ENCODE assay signal across 8 cellular contexts in genomic region chrX:119502727-119503483, GRCh38. TPM values are rescaled to one million over a fixed set of nuclear protein-coding genes. Genes with fewer than 3 reads are reported as not detected.
A peak's percentile ranks its signal among the peaks of the same experiment; 100 is the strongest.
DNase-seq lines count a peak whose midpoint lies in the region; ATAC-seq and TF ChIP-seq lines count a peak whose summit lies in the region.

No MANE protein-coding gene starts in this region.

- WGBS in adrenal gland, 4 donors, result 30 to 71% (median 46%) methylated on average over 2 to 11 of the region's 11 CpGs
- 22% methylated on average over 5 of the region's 11 CpGs for WGBS in mesenchymal stem cell

- intact Hi-C loops in adrenal gland (cut with DNase I), result no loop called here

- no peaks in the 10 kb centered on the region for H3K36me3 Mint-ChIP-seq in CD4-positive, CD25-positive, alpha-beta regulatory T cell

- peak overlapping the region in 2 of 4 donors; percentile 51 to 62 for H3K4me3 Mint-ChIP-seq in CD4-positive, CD25-positive, alpha-beta regulatory T cell

- peak overlapping the region; percentile 83 for H4K91ac ChIP-seq in mesenchymal stem cell (ENCODE audit: low read length)

- H3K9ac ChIP-seq in mesenchymal stem cell (ENCODE audit: low read length), result no peak overlapping the region

- H3K23ac ChIP-seq in mesenchymal stem cell (ENCODE audit: low read length in 2 of 2), result no peak overlapping the region

- TF ChIP-seq CTCF in adrenal gland (IDR thresholded peaks at IDR 0.05) (no peak), BE2C (IDR thresholded peaks at IDR 0.05; ENCODE audit: low read depth, low read length) (no peak)

- ATAC-seq in CD4-positive, CD25-positive, alpha-beta regulatory T cell (ENCODE audit: low read depth in 2 of 2), result peak in 1 of 2 donors; percentile 81
- no peak for ATAC-seq in GM21528 (IDR thresholded peaks at IDR 0.05; ENCODE audit: low FRiP score, unreplicated experiment)
- ATAC-seq in GM18520 (IDR thresholded peaks at IDR 0.05; ENCODE audit: unreplicated experiment), result no peak

- H2AK5ac ChIP-seq in mesenchymal stem cell (ENCODE audit: low read length, severe bottlenecking), result no peak overlapping the region

- peak overlapping the region; percentile 53 for H2AFZ ChIP-seq in mesenchymal stem cell (ENCODE audit: low read depth, low read length)

- no peak overlapping the region for H2BK15ac ChIP-seq in mesenchymal stem cell (ENCODE audit: low read depth, poor library complexity, severe bottlenecking)

- no peak for TF ChIP-seq POLR2A in adrenal gland (IDR thresholded peaks at IDR 0.05)

- H3K18ac ChIP-seq in mesenchymal stem cell (ENCODE audit: low read depth in 1 of 2, low read length in 2 of 2), result peak overlapping the region; percentile 54 to 94

- peak overlapping the region; percentile 90 for H4K8ac ChIP-seq in mesenchymal stem cell (ENCODE audit: low read length)

- H3K36me3 ChIP-seq in CD4-positive, CD25-positive, alpha-beta regulatory T cell (ENCODE audit: control insufficient read depth, insufficient read depth, low read length), result no peaks in the 10 kb centered on the region
- H3K36me3 ChIP-seq in adrenal gland (replicated peaks in 1 of 2), result no peaks in the 10 kb centered on the region
- H3K36me3 ChIP-seq in mesenchymal stem cell (ENCODE audit: control insufficient read depth in 1 of 2, insufficient read depth in 2 of 2, low read depth in 1 of 2, low read length in 2 of 2), result no peaks in the 10 kb centered on the region
- H3K36me3 ChIP-seq in BE2C, result no peaks in the 10 kb centered on the region

- peaks cover 12% of the 10 kb centered on the region for H3K4me1 ChIP-seq in CD4-positive, CD25-positive, alpha-beta regulatory T cell (ENCODE audit: control insufficient read depth, insufficient read depth, low read length, poor library complexity, severe bottlenecking)
- H3K4me1 ChIP-seq in adrenal gland (replicated peaks in 1 of 2) (no peaks in the 10 kb centered on the region), mesenchymal stem cell (ENCODE audit: control insufficient read depth, insufficient read depth, low read depth, low read length) (peaks cover 8% of the 10 kb centered on the region), BE2C (no peaks in the 10 kb centered on the region)

- H3K9me3 ChIP-seq in CD4-positive, CD25-positive, alpha-beta regulatory T cell (ENCODE audit: control insufficient read depth in 2 of 2, low read length in 2 of 2), result no peaks in the 10 kb centered on the region
- no peaks in the 10 kb centered on the region for H3K9me3 ChIP-seq in adrenal gland (replicated peaks in 1 of 3)
- H3K9me3 ChIP-seq in mesenchymal stem cell (ENCODE audit: control insufficient read depth, low read length), result no peaks in the 10 kb centered on the region
- no peaks in the 10 kb centered on the region for H3K9me3 ChIP-seq in BE2C

- H3K4me3 ChIP-seq in CD4-positive, CD25-positive, alpha-beta regulatory T cell (ENCODE audit: low read depth, low read length), result no peak overlapping the region
- H3K4me3 ChIP-seq in adrenal gland, result no peak overlapping the region
- H3K4me3 ChIP-seq in mesenchymal stem cell (ENCODE audit: insufficient read depth in 1 of 2, low read depth in 1 of 2, low read length in 2 of 2), result peak overlapping the region in 1 of 2 experiments; percentile 28
- H3K4me3 ChIP-seq in BE2C (ENCODE audit: low read depth, low read length), result no peak overlapping the region

- peaks cover 2% of the 10 kb centered on the region for H3K27me3 Mint-ChIP-seq in CD4-positive, CD25-positive, alpha-beta regulatory T cell

- no peaks in the 10 kb centered on the region for H3K27me3 ChIP-seq in CD4-positive, CD25-positive, alpha-beta regulatory T cell (ENCODE audit: control insufficient read depth, insufficient read depth, low read length)
- H3K27me3 ChIP-seq in adrenal gland, result no peaks in the 10 kb centered on the region
- H3K27me3 ChIP-seq in mesenchymal stem cell (ENCODE audit: control insufficient read depth in 1 of 2, insufficient read depth in 1 of 2, low read length in 2 of 2), result no peaks in the 10 kb centered on the region
- no peaks in the 10 kb centered on the region for H3K27me3 ChIP-seq in BE2C

- H3K4me1 Mint-ChIP-seq in CD4-positive, CD25-positive, alpha-beta regulatory T cell, result peaks cover 0 to 22% (median 0%) of the 10 kb centered on the region in 4 donors

- no peak overlapping the region for H3K14ac ChIP-seq in mesenchymal stem cell (ENCODE audit: low read length in 2 of 2)

- no peak overlapping the region for H3K4me2 ChIP-seq in mesenchymal stem cell (ENCODE audit: low read length, poor library complexity, severe bottlenecking)

- no peaks in the 10 kb centered on the region for H3K79me1 ChIP-seq in mesenchymal stem cell (replicated peaks; ENCODE audit: low read length, poor library complexity, severe bottlenecking)

- H2BK12ac ChIP-seq in mesenchymal stem cell (ENCODE audit: low read length in 2 of 2), result peak overlapping the region; percentile 89 to 90

- peak; percentile 1 to 58 (median 53) for DNase-seq in CD4-positive, CD25-positive, alpha-beta regulatory T cell
- DNase-seq in NCI-H2029 (lab: John Stamatoyannopoulos, UW) (peak; percentile 86), adrenal gland (peak in 4 of 7 donors; percentile 6 to 35 (median 14)), mesenchymal stem cell (peak; percentile 14), BE2C (no peak), RKO (ENCODE audit: low spot score) (no peak)

- peak overlapping the region; percentile 73 for H2BK120ac ChIP-seq in mesenchymal stem cell (ENCODE audit: low read depth, low read length)

- peak overlapping the region; percentile 52 to 90 (median 82) for H3K27ac Mint-ChIP-seq in CD4-positive, CD25-positive, alpha-beta regulatory T cell

- peak overlapping the region; percentile 55 for H3K27ac ChIP-seq in CD4-positive, CD25-positive, alpha-beta regulatory T cell (ENCODE audit: insufficient read depth, low read length, poor library complexity, severe bottlenecking)
- H3K27ac ChIP-seq in adrenal gland (peak overlapping the region in 3 of 5 donors; percentile 35 to 86 (median 50)), mesenchymal stem cell (ENCODE audit: low read length, poor library complexity, severe bottlenecking) (peak overlapping the region; percentile 62)

- no peaks in the 10 kb centered on the region for H3K9me3 Mint-ChIP-seq in CD4-positive, CD25-positive, alpha-beta regulatory T cell

- peak overlapping the region; percentile 7 to 81 for H3K4ac ChIP-seq in mesenchymal stem cell (ENCODE audit: low read depth in 1 of 2, low read length in 2 of 2)

- H2BK5ac ChIP-seq in mesenchymal stem cell (ENCODE audit: low read depth, low read length, poor library complexity, severe bottlenecking), result no peak overlapping the region

RNA-seq across cellular contexts. Expression of gene SLC25A5, which starts 34.7 kb away (rescaled TPM):
- 165 TPM for total RNA-seq in CD4-positive, CD25-positive, alpha-beta regulatory T cell
- polyA plus RNA-seq in CD4-positive, CD25-positive, alpha-beta regulatory T cell, result 100 to 1,000 TPM; 236 to 336 (median 273) TPM
- total RNA-seq in adrenal gland, result 100 to 1,000 TPM; 168 to 313 (median 236) TPM
- 100 to 1,000 TPM in 1 of 3 donors, 10 to 100 TPM in 2; 65.2 to 245 (median 77.5) TPM for polyA plus RNA-seq in adrenal gland
- 226 TPM for polyA plus RNA-seq in mesenchymal stem cell (2013, experiment 1 of 2)
- 223 TPM for polyA plus RNA-seq in mesenchymal stem cell (2013, experiment 2 of 2)
- polyA plus RNA-seq in BE2C (2012; ENCODE audit: insufficient read depth, insufficient read length, low read depth), result 935 TPM

Comparison
In these comparisons a context has a peak if more than half of its experiments do, and no peak if none do; other contexts are left out.
1. DNase-seq: peak in CD4-positive, CD25-positive, alpha-beta regulatory T cell (3 of 3), NCI-H2029 (single experiment), adrenal gland (4 of 7) and mesenchymal stem cell (single experiment); none in BE2C (single experiment) and RKO (single experiment).
2. Peak in every context shown above with its lines, with median percentiles within 50 percentile points of each other: H3K27ac ChIP-seq.